23 cellular contexts compared by ENCODE assay signal in genomic region chr14:101905614-101906013, GRCh38. TPM values are rescaled to one million over a fixed set of nuclear protein-coding genes. Genes with fewer than 3 reads are reported as not detected.
DNase-seq lines count a peak whose midpoint lies in the region; ATAC-seq and TF ChIP-seq lines count a peak whose summit lies in the region.
"Had no signal": no experiment of that assay in that cellular context is flagged by ENCODE, and none has a peak within 500 bp of the region (broad histone marks: within the 10 kb centered on the region; RNA-seq: fewer than 3 reads in every experiment).

No MANE protein-coding gene starts in this region.

- H3K4me3 ChIP-seq in sigmoid colon: no peak overlapping the region
- H3K4me3 ChIP-seq in naive thymus-derived CD4-positive, alpha-beta T cell (ENCODE audit: low read length): no peak overlapping the region
- H3K4me3 ChIP-seq: BLaER1 treated with 17β-estradiol and CSF1 and Interleukin-3, amounts not matched to agents 10 nM and 100 nM; colonic mucosa; right lobe of liver had no signal

- H2BK15ac ChIP-seq in H9 (ENCODE audit: low read depth, low read length): no peak overlapping the region

- no peak overlapping the region for H3K14ac ChIP-seq in H9 (ENCODE audit: insufficient read depth, low read length)

- H3K9ac ChIP-seq in H9 (ENCODE audit: extremely low read depth, insufficient read length, low read length): no peak overlapping the region
- H3K9ac ChIP-seq: BLaER1 treated with 17β-estradiol and CSF1 and Interleukin-3, amounts not matched to agents 10 nM and 100 nM had no signal

- no peak overlapping the region for H3K23ac ChIP-seq in H9 (ENCODE audit: insufficient read length, low read depth, low read length)

- POLR2A ChIA-PET in naive thymus-derived CD4-positive, alpha-beta T cell (lab: Charles Lee): no interaction called here

- H3K9me3 ChIP-seq in H9 (ENCODE audit: control insufficient read depth, low read depth, low read length): no peaks in the 10 kb centered on the region
- no peaks in the 10 kb centered on the region for H3K9me3 ChIP-seq in sigmoid colon
- no peaks in the 10 kb centered on the region for H3K9me3 ChIP-seq in naive thymus-derived CD4-positive, alpha-beta T cell (ENCODE audit: control insufficient read depth in 2 of 3, low read length in 3 of 3)
- H3K9me3 ChIP-seq: BLaER1 treated with 17β-estradiol and CSF1 and Interleukin-3, amounts not matched to agents 10 nM and 100 nM; colonic mucosa; neutrophil; right lobe of liver had no signal

- no peak overlapping the region for H3K4me2 ChIP-seq in H9 (ENCODE audit: insufficient read depth, insufficient read length, low read length)
- H3K4me2 ChIP-seq: BLaER1 treated with 17β-estradiol and CSF1 and Interleukin-3, amounts not matched to agents 10 nM and 100 nM had no signal

- intact Hi-C loops in sigmoid colon (cut with DNase I): no loop called here
- intact Hi-C loops in naive thymus-derived CD4-positive, alpha-beta T cell (cut with micrococcal nuclease): no loop called here

- H3K4me1 Mint-ChIP-seq in activated naive CD4-positive, alpha-beta T cell treated with anti-CD3 and anti-CD28 coated beads, Interleukin-2, amount 10 ng/mL, durations not matched to agents 7 days and 5 days: no peaks in the 10 kb centered on the region
- H3K4me1 Mint-ChIP-seq in H9 (no peaks in the 10 kb centered on the region), glutamatergic neuron (ENCODE audit: low read depth, unreplicated experiment) (peaks cover 10% of the 10 kb centered on the region)
- H3K4me1 Mint-ChIP-seq in naive thymus-derived CD4-positive, alpha-beta T cell: peaks cover 0 to 2% (median 0%) of the 10 kb centered on the region in 7 donors
- H3K4me1 Mint-ChIP-seq: activated CD8-positive, alpha-beta memory T cell treated with anti-CD3 and anti-CD28 coated beads, Interleukin-2, amount 10 ng/mL, durations not matched to agents 7 days and 5 days; stimulated activated memory B cell treated with anti-CD40 and anti-IgM and Interleukin-4, amounts not matched to agents 10 μg/mL and 1 μg/mL and 100 μg/mL, for 72 hours had no signal

- no peak overlapping the region for H2BK120ac ChIP-seq in H9 (ENCODE audit: low read depth, low read length, poor library complexity, severe bottlenecking)

- H4K5ac ChIP-seq in H9 (ENCODE audit: insufficient read length, low read depth, low read length): no peak overlapping the region

- no peak overlapping the region for H3K18ac ChIP-seq in H9 (ENCODE audit: insufficient read length, low read depth, low read length)

- H4K20me1 ChIP-seq in H9 (ENCODE audit: control insufficient read depth, insufficient read depth, insufficient read length): no peaks in the 10 kb centered on the region

- no peaks in the 10 kb centered on the region for H3K27me3 ChIP-seq in H9 (ENCODE audit: insufficient read depth, low read length)
- no peaks in the 10 kb centered on the region for H3K27me3 ChIP-seq in sigmoid colon
- no peaks in the 10 kb centered on the region for H3K27me3 ChIP-seq in naive thymus-derived CD4-positive, alpha-beta T cell (ENCODE audit: control insufficient read depth in 2 of 2, insufficient read depth in 2 of 2, low read length in 2 of 2)
- H3K27me3 ChIP-seq: BLaER1 treated with 17β-estradiol and CSF1 and Interleukin-3, amounts not matched to agents 10 nM and 100 nM; brain microvascular endothelial cell; colonic mucosa; neutrophil; right lobe of liver had no signal

- H3K79me2 ChIP-seq in H9 (ENCODE audit: insufficient read depth, low read length): no peaks in the 10 kb centered on the region

- no peak overlapping the region for H4K8ac ChIP-seq in H9 (replicated peaks; ENCODE audit: insufficient read length, low read depth, low read length)

- no peak overlapping the region for H2BK12ac ChIP-seq in H9 (ENCODE audit: insufficient read length, low read depth, low read length)

- H3K56ac ChIP-seq in H9 (ENCODE audit: insufficient read length, low read depth, low read length): no peak overlapping the region

- H2AK5ac ChIP-seq in H9 (ENCODE audit: insufficient read length, low read length): no peak overlapping the region

- no peak overlapping the region for H3K4ac ChIP-seq in H9 (ENCODE audit: low read depth, low read length)

- H3K27ac Mint-ChIP-seq in activated naive CD4-positive, alpha-beta T cell treated with anti-CD3 and anti-CD28 coated beads, Interleukin-2, amount 10 ng/mL, durations not matched to agents 7 days and 5 days: no peak overlapping the region
- H3K27ac Mint-ChIP-seq in H9: peak overlapping the region in 2 of 3 experiments; percentile 38 to 75; a peak in 3 of 7 replicates
- peak overlapping the region; percentile 56 for H3K27ac Mint-ChIP-seq in glutamatergic neuron (ENCODE audit: unreplicated experiment)
- H3K27ac Mint-ChIP-seq in naive thymus-derived CD4-positive, alpha-beta T cell: peak overlapping the region in 2 of 9 donors; percentile 21 to 33
- H3K27ac Mint-ChIP-seq: activated CD8-positive, alpha-beta memory T cell treated with anti-CD3 and anti-CD28 coated beads, Interleukin-2, amount 10 ng/mL, durations not matched to agents 7 days and 5 days; stimulated activated memory B cell treated with anti-CD40 and anti-IgM and Interleukin-4, amounts not matched to agents 10 μg/mL and 1 μg/mL and 100 μg/mL, for 72 hours had no signal

- TF ChIP-seq POLR2A in sigmoid colon (IDR thresholded peaks at IDR 0.05): no peak

- WGBS in H9 (ENCODE audit: extremely low coverage, insufficient read length, low lambda C conversion rate): no CpG with 5 or more reads among the region's 9 CpGs
- WGBS in sigmoid colon, 2 donors: 92 to 95% methylated on average over 9 of the region's 9 CpGs

- DNase-seq in activated naive CD4-positive, alpha-beta T cell treated with anti-CD3 and anti-CD28 coated beads, Interleukin-2, amount 10 ng/mL, durations not matched to agents 7 days and 5 days: no peak
- DNase-seq in activated naive CD4-positive, alpha-beta T cell (lab: John Stamatoyannopoulos, UW): no peak
- DNase-seq in H9 (no peak), glutamatergic neuron (no peak), sigmoid colon (peak; percentile 52), GOT3 (lab: John Stamatoyannopoulos, UW) (no peak)
- no peak for DNase-seq in naive thymus-derived CD4-positive, alpha-beta T cell
- DNase-seq: activated CD8-positive, alpha-beta memory T cell treated with anti-CD3 and anti-CD28 coated beads, Interleukin-2, amount 10 ng/mL, durations not matched to agents 7 days and 5 days; amniotic stem cell; brain microvascular endothelial cell; colonic mucosa; DMS79; effector memory CD4-positive, alpha-beta T cell; GF-D8; mammary epithelial cell; OCI-M1; right lobe of liver; stimulated activated CD4-positive, alpha-beta T cell treated with anti-CD3 and anti-CD28 coated beads, Interleukin-4, amount 100 ng/mL, for 4 hours; T-helper 1 cell had no signal

- peak overlapping the region; percentile 4 for H3K4me3 Mint-ChIP-seq in activated naive CD4-positive, alpha-beta T cell treated with anti-CD3 and anti-CD28 coated beads, Interleukin-2, amount 10 ng/mL, durations not matched to agents 7 days and 5 days
- no peak overlapping the region for H3K4me3 Mint-ChIP-seq in H9
- H3K4me3 Mint-ChIP-seq in glutamatergic neuron (ENCODE audit: unreplicated experiment): peak overlapping the region; percentile 20
- no peak overlapping the region for H3K4me3 Mint-ChIP-seq in naive thymus-derived CD4-positive, alpha-beta T cell
- H3K4me3 Mint-ChIP-seq: activated CD8-positive, alpha-beta memory T cell treated with anti-CD3 and anti-CD28 coated beads, Interleukin-2, amount 10 ng/mL, durations not matched to agents 7 days and 5 days; stimulated activated memory B cell treated with anti-CD40 and anti-IgM and Interleukin-4, amounts not matched to agents 10 μg/mL and 1 μg/mL and 100 μg/mL, for 72 hours had no signal

- H2AFZ ChIP-seq in H9 (ENCODE audit: low read length): no peak overlapping the region

- no peak overlapping the region for H2BK20ac ChIP-seq in H9 (ENCODE audit: low read depth, low read length, poor library complexity, severe bottlenecking)

- no peaks in the 10 kb centered on the region for H3K79me1 ChIP-seq in H9 (ENCODE audit: insufficient read depth, low read depth, low read length, poor library complexity, severe bottlenecking)

- CTCF ChIA-PET in activated naive CD4-positive, alpha-beta T cell treated with anti-CD3 and anti-CD28 coated beads, Interleukin-2, amount 10 ng/mL, durations not matched to agents 7 days and 5 days (lab: Charles Lee): no interaction called here
- CTCF ChIA-PET in naive thymus-derived CD4-positive, alpha-beta T cell (lab: Charles Lee): interaction anchor here (1.6 kb wide), 1 partner anchor 134 kb away, joined by 3 read pairs; no protein-coding TSS in a partner anchor

- H4K91ac ChIP-seq in H9 (ENCODE audit: insufficient read length, low read depth, low read length): no peak overlapping the region

- H3K36me3 ChIP-seq in sigmoid colon: peaks cover 25 to 100% (median 70%) of the 10 kb centered on the region in 4 donors
- peaks cover 46 to 94% (median 76%) of the 10 kb centered on the region in 3 experiments for H3K36me3 ChIP-seq in naive thymus-derived CD4-positive, alpha-beta T cell (ENCODE audit: control insufficient read depth in 2 of 3, insufficient read depth in 3 of 3, low read length in 3 of 3)

- peaks cover 71% of the 10 kb centered on the region for H3K36me3 Mint-ChIP-seq in activated naive CD4-positive, alpha-beta T cell treated with anti-CD3 and anti-CD28 coated beads, Interleukin-2, amount 10 ng/mL, durations not matched to agents 7 days and 5 days
- H3K36me3 Mint-ChIP-seq in H9 (ENCODE audit: insufficient read depth in 1 of 3, low read depth in 3 of 3) (peaks cover 16 to 68% (median 61%) of the 10 kb centered on the region in 3 experiments; a peak in 6 of 7 replicates), glutamatergic neuron (ENCODE audit: unreplicated experiment) (peaks cover 8% of the 10 kb centered on the region)
- H3K36me3 Mint-ChIP-seq in naive thymus-derived CD4-positive, alpha-beta T cell: peaks cover 13 to 55% (median 30%) of the 10 kb centered on the region in 5 donors

- TF ChIP-seq CTCF in H9 (conservative IDR thresholded peaks at IDR 0.05): peak; percentile 24; the same call in 1 of the 3 replicates
- TF ChIP-seq CTCF in glutamatergic neuron (IDR thresholded peaks at IDR 0.05; ENCODE audit: partially characterized antibody, unreplicated experiment): no peak
- no peak for TF ChIP-seq CTCF in sigmoid colon (IDR thresholded peaks at IDR 0.05)

- H3K23me2 ChIP-seq in H9 (ENCODE audit: insufficient read length, low read depth, low read length, poor library complexity, severe bottlenecking): no peaks in the 10 kb centered on the region

- H3K27me3 Mint-ChIP-seq in activated naive CD4-positive, alpha-beta T cell treated with anti-CD3 and anti-CD28 coated beads, Interleukin-2, amount 10 ng/mL, durations not matched to agents 7 days and 5 days: no peaks in the 10 kb centered on the region
- H3K27me3 Mint-ChIP-seq in H9 (ENCODE audit: low read depth) (no peaks in the 10 kb centered on the region; the same call in 1 of the 2 replicates), glutamatergic neuron (ENCODE audit: unreplicated experiment) (peaks cover 5% of the 10 kb centered on the region)
- no peaks in the 10 kb centered on the region for H3K27me3 Mint-ChIP-seq in naive thymus-derived CD4-positive, alpha-beta T cell
- H3K27me3 Mint-ChIP-seq: activated CD8-positive, alpha-beta memory T cell treated with anti-CD3 and anti-CD28 coated beads, Interleukin-2, amount 10 ng/mL, durations not matched to agents 7 days and 5 days; stimulated activated memory B cell treated with anti-CD40 and anti-IgM and Interleukin-4, amounts not matched to agents 10 μg/mL and 1 μg/mL and 100 μg/mL, for 72 hours had no signal

- H3K27ac ChIP-seq in H9 (ENCODE audit: insufficient read length, low read depth, low read length) (no peak overlapping the region), sigmoid colon (no peak overlapping the region)
- H3K27ac ChIP-seq in naive thymus-derived CD4-positive, alpha-beta T cell (ENCODE audit: low read depth, low read length): no peak overlapping the region
- H3K27ac ChIP-seq: BLaER1 treated with 17β-estradiol and CSF1 and Interleukin-3, amounts not matched to agents 10 nM and 100 nM; brain microvascular endothelial cell; colonic mucosa; neutrophil; right lobe of liver had no signal

- ATAC-seq in GM21529 (IDR thresholded peaks at IDR 0.05; ENCODE audit: unreplicated experiment): no peak
- ATAC-seq in naive thymus-derived CD4-positive, alpha-beta T cell: no peak
- ATAC-seq: activated CD8-positive, alpha-beta memory T cell treated with anti-CD3 and anti-CD28 coated beads, Interleukin-2, amount 10 ng/mL, durations not matched to agents 7 days and 5 days; right lobe of liver; stimulated activated memory B cell treated with anti-CD40 and anti-IgM and Interleukin-4, amounts not matched to agents 10 μg/mL and 1 μg/mL and 100 μg/mL, for 72 hours had no signal

- no peaks in the 10 kb centered on the region for H3K9me3 Mint-ChIP-seq in activated naive CD4-positive, alpha-beta T cell treated with anti-CD3 and anti-CD28 coated beads, Interleukin-2, amount 10 ng/mL, durations not matched to agents 7 days and 5 days
- H3K9me3 Mint-ChIP-seq in H9: no peaks in the 10 kb centered on the region
- peaks cover 2% of the 10 kb centered on the region for H3K9me3 Mint-ChIP-seq in glutamatergic neuron (ENCODE audit: unreplicated experiment)
- H3K9me3 Mint-ChIP-seq in naive thymus-derived CD4-positive, alpha-beta T cell: no peaks in the 10 kb centered on the region
- H3K9me3 Mint-ChIP-seq: stimulated activated memory B cell treated with anti-CD40 and anti-IgM and Interleukin-4, amounts not matched to agents 10 μg/mL and 1 μg/mL and 100 μg/mL, for 72 hours had no signal

- TF ChIP-seq EP300 in sigmoid colon (IDR thresholded peaks at IDR 0.05): no peak

- no peak overlapping the region for H2BK5ac ChIP-seq in H9 (ENCODE audit: insufficient read length, low read length)

- H3T11ph ChIP-seq in H9 (ENCODE audit: low read length): no peak overlapping the region

- H3K4me1 ChIP-seq in H9 (ENCODE audit: insufficient read depth, low read length): no peaks in the 10 kb centered on the region
- no peaks in the 10 kb centered on the region for H3K4me1 ChIP-seq in sigmoid colon
- no peaks in the 10 kb centered on the region for H3K4me1 ChIP-seq in naive thymus-derived CD4-positive, alpha-beta T cell (ENCODE audit: control insufficient read depth in 2 of 2, insufficient read depth in 2 of 2, low read length in 2 of 2)
- H3K4me1 ChIP-seq: BLaER1 treated with 17β-estradiol and CSF1 and Interleukin-3, amounts not matched to agents 10 nM and 100 nM; colonic mucosa; right lobe of liver had no signal

RNA-seq across cellular contexts. Expression of gene DYNC1H1, which starts 58.8 kb away (rescaled TPM):
- total RNA-seq in H9 (2021) (319 and 359 TPM in 2 replicates), glutamatergic neuron (ENCODE audit: unreplicated experiment) (2,051 TPM), sigmoid colon (100 to 1,000 TPM; 320 to 592 (median 485) TPM)
- polyA plus RNA-seq in sigmoid colon: 100 to 1,000 TPM in 1 of 3 donors, 10 to 100 TPM in 2; 38.4 to 171 (median 48.6) TPM
- 100 to 1,000 TPM; 252 to 310 (median 273) TPM for total RNA-seq in naive thymus-derived CD4-positive, alpha-beta T cell
- 10 to 100 TPM; 28.9 to 39.8 TPM for polyA plus RNA-seq in naive thymus-derived CD4-positive, alpha-beta T cell

Comparison
In these comparisons a context has a peak if more than half of its experiments do, and no peak if none do; other contexts are left out.
1. H3K4me3 Mint-ChIP-seq: peak in activated naive CD4-positive, alpha-beta T cell treated with anti-CD3 and anti-CD28 coated beads, Interleukin-2, amount 10 ng/mL, durations not matched to agents 7 days and 5 days (single experiment) and glutamatergic neuron (single experiment); none in H9 (0 of 2) and naive thymus-derived CD4-positive, alpha-beta T cell (0 of 10).